1 cellular context compared by ENCODE assay signal in genomic region chr21:33071878-33072306, GRCh38.
TF ChIP-seq lines count a peak whose summit lies in the region.

No MANE protein-coding gene starts in this region.

TF ChIP-seq in H1, 55 proteins besides CTCF, POLR2A, EP300 and RAD21:
- TF ChIP-seq SP2 (IDR thresholded peaks at IDR 0.05; ENCODE audit: low read length): no peak
- no peak for TF ChIP-seq POLR2AphosphoS5 (IDR thresholded peaks at IDR 0.05; ENCODE audit: low read depth, low read length)
- no peak; the same call in 1 of the 2 replicates for TF ChIP-seq CBX8 (IDR thresholded peaks at IDR 0.05; ENCODE audit: borderline replicate concordance, low read depth, low read length)
- TF ChIP-seq SUZ12 (IDR thresholded peaks at IDR 0.05; ENCODE audit: low read length): peak; percentile 97
- peak; percentile 92 for TF ChIP-seq RNF2 (IDR thresholded peaks at IDR 0.05; ENCODE audit: borderline replicate concordance, low read depth, low read length, missing control alignments, poor library complexity, severe bottlenecking)
- TF ChIP-seq EZH2 (IDR thresholded peaks at IDR 0.05; ENCODE audit: low read depth, low read length, severe bottlenecking): peak; percentile 98
